In the genomic region with DNA sequence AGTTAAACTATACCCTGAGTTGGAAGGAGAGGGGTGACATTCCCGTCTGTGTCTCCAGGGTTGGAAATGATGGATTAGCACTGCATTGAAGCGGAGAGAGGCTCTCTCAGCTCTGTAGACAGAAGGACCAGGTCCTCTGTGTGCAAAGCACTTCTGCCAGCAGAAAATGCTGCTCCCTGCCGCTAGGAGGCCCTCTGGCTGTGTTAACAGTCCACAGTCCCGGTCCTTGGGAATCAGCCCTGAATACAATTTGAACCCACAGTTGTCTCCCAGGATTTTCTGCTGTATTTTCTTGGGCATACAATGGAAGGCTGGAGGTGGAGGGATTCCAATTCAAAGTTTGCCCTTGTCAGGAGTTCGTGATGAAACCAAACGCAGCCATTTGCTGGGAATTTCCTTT, we compare ENCODE assay signal across 11 cellular contexts.
DNase-seq lines count a peak whose midpoint lies in the region; ATAC-seq and TF ChIP-seq lines count a peak whose summit lies in the region.
"Had no signal": no experiment of that assay in that cellular context is flagged by ENCODE, and none has a peak within 500 bp of the region (broad histone marks: within the 10 kb centered on the region; RNA-seq: fewer than 3 reads in every experiment).

No MANE protein-coding gene starts in this region.

- H3K4me1 ChIP-seq in hepatocyte (ENCODE audit: insufficient read depth): no peaks in the 10 kb centered on the region
- no peaks in the 10 kb centered on the region for H3K4me1 ChIP-seq in transverse colon

- no peaks in the 10 kb centered on the region for H3K36me3 ChIP-seq in hepatocyte (replicated peaks; ENCODE audit: insufficient read depth, low read depth)
- H3K36me3 ChIP-seq in transverse colon: no peaks in the 10 kb centered on the region
- H3K36me3 ChIP-seq: ovary had no signal

- no peak for ATAC-seq in activated naive CD8-positive, alpha-beta T cell treated with anti-CD3 and anti-CD28 coated beads, Interleukin-2, amount 50 U/mL, for 24 hours

- no peak overlapping the region for H3K27ac ChIP-seq in hepatocyte
- no peak overlapping the region for H3K27ac ChIP-seq in transverse colon
- H3K27ac ChIP-seq: ovary had no signal

- no peaks in the 10 kb centered on the region for H4K20me1 ChIP-seq in hepatocyte (ENCODE audit: insufficient read depth, poor library complexity, severe bottlenecking)

- H3K36me3 Mint-ChIP-seq in activated naive CD8-positive, alpha-beta T cell treated with anti-CD3 and anti-CD28 coated beads, Interleukin-2, amount 50 U/mL, for 24 hours (ENCODE audit: low read depth): no peaks in the 10 kb centered on the region
- no peaks in the 10 kb centered on the region for H3K36me3 Mint-ChIP-seq in activated naive CD8-positive, alpha-beta T cell treated with anti-CD3 and anti-CD28 coated beads for 36 hours

- H3K27me3 ChIP-seq in hepatocyte: no peaks in the 10 kb centered on the region
- H3K27me3 ChIP-seq in transverse colon: no peaks in the 10 kb centered on the region
- H3K27me3 ChIP-seq: ovary had no signal

- no peaks in the 10 kb centered on the region for H3K9me3 ChIP-seq in hepatocyte (ENCODE audit: low read depth)
- H3K9me3 ChIP-seq in transverse colon: no peaks in the 10 kb centered on the region
- H3K9me3 ChIP-seq: ovary had no signal

- peak; percentile 3 for DNase-seq in activated naive CD8-positive, alpha-beta T cell treated with anti-CD3 and anti-CD28 coated beads, Interleukin-2, amount 50 U/mL, for 24 hours
- no peak for DNase-seq in activated naive CD8-positive, alpha-beta T cell treated with anti-CD3 and anti-CD28 coated beads for 36 hours
- DNase-seq in NCI-H748 treated with DMSO at 0.1 percent for 48 hours (lab: John Stamatoyannopoulos, UW) (peak; percentile 31), hepatocyte (ENCODE audit: low spot score) (peak; percentile 74), transverse colon (no peak), SKM-1 treated with dmso at 0.1 percent for 144 hours (lab: John Stamatoyannopoulos, UW; ENCODE audit: unreplicated experiment) (no peak), NCI-H2081 (lab: John Stamatoyannopoulos, UW) (no peak), NOMO-1 treated with dmso at 0.1 percent for 144 hours (lab: John Stamatoyannopoulos, UW; ENCODE audit: unreplicated experiment) (no peak)
- DNase-seq: dermis blood vessel endothelial cell, NCI-H1048, ovary had no signal

- 28% methylated on average over 6 of the region's 6 CpGs for WGBS in hepatocyte (ENCODE audit: low lambda C conversion rate, missing lambda C conversion rate)
- WGBS in transverse colon (ENCODE audit: low coverage in 1 of 2), 2 donors: 0 to 46% methylated on average over 1 to 6 of the region's 6 CpGs

- H3K9me2 ChIP-seq in hepatocyte (replicated peaks; ENCODE audit: insufficient read depth): no peaks in the 10 kb centered on the region

- H3K27me3 Mint-ChIP-seq in activated naive CD8-positive, alpha-beta T cell treated with anti-CD3 and anti-CD28 coated beads, Interleukin-2, amount 50 U/mL, for 24 hours: peaks cover 4% of the 10 kb centered on the region
- peaks cover 9% of the 10 kb centered on the region for H3K27me3 Mint-ChIP-seq in activated naive CD8-positive, alpha-beta T cell treated with anti-CD3 and anti-CD28 coated beads for 36 hours

- no peak for TF ChIP-seq EP300 in transverse colon (IDR thresholded peaks at IDR 0.05; ENCODE audit: low read depth)

- no peak overlapping the region for H3K4me2 ChIP-seq in hepatocyte

- no peaks in the 10 kb centered on the region for H3K79me2 ChIP-seq in hepatocyte

- H3K4me3 ChIP-seq in hepatocyte (no peak overlapping the region), transverse colon (no peak overlapping the region)
- H3K4me3 ChIP-seq: ovary had no signal

- no peak overlapping the region for H3K27ac Mint-ChIP-seq in activated naive CD8-positive, alpha-beta T cell treated with anti-CD3 and anti-CD28 coated beads, Interleukin-2, amount 50 U/mL, for 24 hours
- H3K27ac Mint-ChIP-seq in activated naive CD8-positive, alpha-beta T cell treated with anti-CD3 and anti-CD28 coated beads for 36 hours: no peak overlapping the region

- H3K4me1 Mint-ChIP-seq in activated naive CD8-positive, alpha-beta T cell treated with anti-CD3 and anti-CD28 coated beads, Interleukin-2, amount 50 U/mL, for 24 hours: no peaks in the 10 kb centered on the region
- H3K4me1 Mint-ChIP-seq in activated naive CD8-positive, alpha-beta T cell treated with anti-CD3 and anti-CD28 coated beads for 36 hours: no peaks in the 10 kb centered on the region

- no peak overlapping the region for H3K4me3 Mint-ChIP-seq in activated naive CD8-positive, alpha-beta T cell treated with anti-CD3 and anti-CD28 coated beads, Interleukin-2, amount 50 U/mL, for 24 hours
- no peak overlapping the region for H3K4me3 Mint-ChIP-seq in activated naive CD8-positive, alpha-beta T cell treated with anti-CD3 and anti-CD28 coated beads for 36 hours

- no peaks in the 10 kb centered on the region for H3K9me3 Mint-ChIP-seq in activated naive CD8-positive, alpha-beta T cell treated with anti-CD3 and anti-CD28 coated beads, Interleukin-2, amount 50 U/mL, for 24 hours
- no peaks in the 10 kb centered on the region for H3K9me3 Mint-ChIP-seq in activated naive CD8-positive, alpha-beta T cell treated with anti-CD3 and anti-CD28 coated beads for 36 hours

- no peak for TF ChIP-seq POLR2A in transverse colon (IDR thresholded peaks at IDR 0.05)

- in situ Hi-C loops in transverse colon (cut with MboI; ENCODE audit: low pct_ligation_motif_present in 1 of 4, low pct_unique_long_range_greater_than_20kb in 1 of 4, low sequenced_read_pairs in 3 of 4): no loop called here

- no peak overlapping the region for H2AFZ ChIP-seq in hepatocyte

- intact Hi-C loops in transverse colon (cut with DNase I; ENCODE audit: low total_unique reads): no loop called here

- TF ChIP-seq CTCF in hepatocyte (IDR thresholded peaks at IDR 0.05; ENCODE audit: poor library complexity) (peak; percentile 54), transverse colon (IDR thresholded peaks at IDR 0.05) (peak in 3 of 5 experiments; percentile 9 to 29 (median 17))

Comparison
In these comparisons a context has a peak if more than half of its experiments do, and no peak if none do; other contexts are left out.
1. DNase-seq: peak in activated naive CD8-positive, alpha-beta T cell treated with anti-CD3 and anti-CD28 coated beads, Interleukin-2, amount 50 U/mL, for 24 hours (single experiment), NCI-H748 treated with DMSO at 0.1 percent for 48 hours (single experiment) and hepatocyte (single experiment); none in activated naive CD8-positive, alpha-beta T cell treated with anti-CD3 and anti-CD28 coated beads for 36 hours (single experiment), transverse colon (single experiment), SKM-1 treated with dmso at 0.1 percent for 144 hours (single experiment), NCI-H2081 (0 of 2) and NOMO-1 treated with dmso at 0.1 percent for 144 hours (single experiment).